Comparison of ENCODE assay signal across 19 cellular contexts in genomic region chr21:46527801-46528200, GRCh38.
"Had no signal": no experiment of that assay in that cellular context is flagged by ENCODE, and none has a peak within 500 bp of the region (broad histone marks: within the 10 kb centered on the region; RNA-seq: fewer than 3 reads in every experiment).

No MANE protein-coding gene starts in this region.

- FAIRE-seq: endometrium, frontal cortex had no signal

- H3K4me3 ChIP-seq: body of pancreas, colonic mucosa, heart right ventricle, mucosa of descending colon, right atrium auricular region had no signal

- H3K27me3 Mint-ChIP-seq: activated naive CD8-positive, alpha-beta T cell treated with anti-CD3 and anti-CD28 coated beads, Interleukin-2, amount 10 ng/mL, durations not matched to agents 7 days and 5 days; memory B cell; naive B cell; stimulated activated naive CD8-positive, alpha-beta T cell treated with anti-CD3 and anti-CD28 coated beads, Interleukin-15, amount 100 ng/mL, for 72 hours; type B pancreatic cell had no signal

- H3K9me3 ChIP-seq: body of pancreas, colonic mucosa, heart right ventricle, mucosa of descending colon, right atrium auricular region had no signal

- H3K4me1 Mint-ChIP-seq: naive B cell had no signal

- H3K36me3 Mint-ChIP-seq: type B pancreatic cell had no signal

- H3K4me3 Mint-ChIP-seq: activated naive CD8-positive, alpha-beta T cell treated with anti-CD3 and anti-CD28 coated beads, Interleukin-2, amount 10 ng/mL, durations not matched to agents 7 days and 5 days; memory B cell; naive B cell; stimulated activated naive CD8-positive, alpha-beta T cell treated with anti-CD3 and anti-CD28 coated beads, Interleukin-15, amount 100 ng/mL, for 72 hours; type B pancreatic cell had no signal

- DNase-seq: activated CD4-positive, alpha-beta T cell treated with anti-CD3 and anti-CD28 coated beads, Interleukin-2, amount 50 U/mL, for 4 hours; activated naive CD4-positive, alpha-beta T cell; activated naive CD8-positive, alpha-beta T cell treated with anti-CD3 and anti-CD28 coated beads, Interleukin-2, amount 10 ng/mL, durations not matched to agents 7 days and 5 days; body of pancreas; central memory CD4-positive, alpha-beta T cell; colonic mucosa; heart right ventricle; mucosa of descending colon; naive B cell; occipital lobe; stimulated activated CD4-positive, alpha-beta T cell treated with anti-CD3 and anti-CD28 coated beads, Interleukin-2, amount 100 ng/mL, for 48 hours; stimulated activated naive CD8-positive, alpha-beta T cell treated with anti-CD3 and anti-CD28 coated beads, Interleukin-15, amount 100 ng/mL, for 72 hours; T-helper 2 cell; WERI-Rb-1 had no signal

- H3K9me3 Mint-ChIP-seq: activated naive CD8-positive, alpha-beta T cell treated with anti-CD3 and anti-CD28 coated beads, Interleukin-2, amount 10 ng/mL, durations not matched to agents 7 days and 5 days; memory B cell; naive B cell; stimulated activated naive CD8-positive, alpha-beta T cell treated with anti-CD3 and anti-CD28 coated beads, Interleukin-15, amount 100 ng/mL, for 72 hours; type B pancreatic cell had no signal

- H3K27ac Mint-ChIP-seq: activated naive CD8-positive, alpha-beta T cell treated with anti-CD3 and anti-CD28 coated beads, Interleukin-2, amount 10 ng/mL, durations not matched to agents 7 days and 5 days; memory B cell; type B pancreatic cell had no signal

- H3K4me1 ChIP-seq: body of pancreas, colonic mucosa, right atrium auricular region had no signal

- H3K27me3 ChIP-seq: body of pancreas, colonic mucosa, heart right ventricle, right atrium auricular region had no signal

- ATAC-seq: body of pancreas; heart right ventricle; mucosa of descending colon; stimulated activated naive CD8-positive, alpha-beta T cell treated with anti-CD3 and anti-CD28 coated beads, Interleukin-15, amount 100 ng/mL, for 72 hours had no signal

- H3K27ac ChIP-seq: body of pancreas, colonic mucosa, heart right ventricle, right atrium auricular region, WERI-Rb-1 had no signal

- H3K36me3 ChIP-seq: colonic mucosa had no signal
